In the genomic region with DNA sequence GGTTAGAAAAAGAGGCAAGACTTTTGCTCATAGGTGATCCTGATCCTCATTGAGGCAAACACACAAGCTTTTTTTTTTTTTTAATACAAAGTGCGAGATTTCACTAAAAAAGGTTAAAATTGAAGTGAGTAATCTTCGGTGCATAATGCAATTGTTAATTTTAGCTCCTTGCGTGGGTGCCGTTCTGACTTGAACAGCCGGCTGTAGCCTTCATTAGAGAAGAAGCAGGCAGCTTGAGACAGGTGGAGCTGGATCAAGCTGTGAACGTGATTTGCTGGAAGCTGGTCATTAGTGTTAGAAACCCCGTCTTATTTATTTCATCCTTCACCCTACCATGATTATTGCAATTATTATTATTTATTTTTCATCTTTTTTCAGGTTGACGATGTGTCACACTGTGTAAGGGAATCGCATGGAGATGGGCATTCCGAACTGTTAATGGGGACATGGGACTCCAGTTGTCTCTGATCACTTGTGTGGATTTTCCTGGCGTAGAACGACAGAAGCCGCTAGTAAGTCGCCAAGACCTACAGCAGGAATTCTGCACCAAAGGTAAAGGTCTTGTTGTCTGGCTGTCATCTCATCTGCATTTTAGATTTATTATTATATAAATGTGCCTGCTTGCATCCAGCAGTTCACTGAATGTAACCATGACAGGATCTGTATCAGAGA, we compare ENCODE assay signal across 14 cellular contexts. TPM values are rescaled to one million over a fixed set of nuclear protein-coding genes. Genes with fewer than 3 reads are reported as not detected.
"Had no signal": no experiment of that assay in that cellular context is flagged by ENCODE, and none has a peak within 500 bp of the region (broad histone marks: within the 10 kb centered on the region; RNA-seq: fewer than 3 reads in every experiment).

No MANE protein-coding gene starts in this region.

- H3K27ac ChIP-seq: right lobe of liver had no signal

- H3K9me3 ChIP-seq: right lobe of liver had no signal

- DNase-seq: activated CD4-positive, alpha-beta T cell treated with anti-CD3 and anti-CD28 coated beads, Interleukin-2, amount 10 ng/mL, durations not matched to agents 24 days and 14 days; activated naive CD4-positive, alpha-beta T cell treated with anti-CD3 and anti-CD28 coated beads for 36 hours; central memory CD4-positive, alpha-beta T cell; left cardiac atrium; natural killer cell; right lobe of liver; stimulated activated CD4-positive, alpha-beta T cell treated with anti-CD3 and anti-CD28 coated beads, Interleukin-4, amount 100 ng/mL, for 1 hour; stimulated activated CD8-positive, alpha-beta memory T cell treated with anti-CD3 and anti-CD28 coated beads, Interleukin-4, amount 100 ng/mL, for 48 hours; stimulated activated naive CD8-positive, alpha-beta T cell treated with anti-CD3 and anti-CD28 coated beads, Interleukin-15, Interleukin-2, amounts not matched to agents 100 U/mL and 50 U/mL, for 24 hours had no signal

- H3K27me3 ChIP-seq: right lobe of liver had no signal

- H3K4me3 ChIP-seq: right lobe of liver had no signal

- H3K36me3 ChIP-seq: right lobe of liver had no signal

- ATAC-seq: left cardiac atrium; natural killer cell; right lobe of liver; stimulated activated naive CD8-positive, alpha-beta T cell treated with anti-CD3 and anti-CD28 coated beads, Interleukin-15, Interleukin-2, amounts not matched to agents 100 U/mL and 50 U/mL, for 24 hours; WTC11 had no signal

RNA-seq across cellular contexts. Expression of a gene that starts 40.2 kb away (rescaled TPM):
- total RNA-seq: activated CD4-positive, alpha-beta T cell treated with anti-CD3 and anti-CD28 coated beads, Interleukin-2, amount 10 ng/mL, durations not matched to agents 24 days and 14 days; activated naive CD4-positive, alpha-beta T cell treated with anti-CD3 and anti-CD28 coated beads for 36 hours; epithelial cell of proximal tubule; left cardiac atrium; lung microvascular endothelial cell; natural killer cell; progenitor cell of endocrine pancreas; T-helper 1 cell treated with Interleukin-12 subunit alpha and Interleukin-12 subunit beta and Interleukin-4 antibody, amounts not matched to agents 30 ng/mL and 1 ng/mL, for 36 hours; WTC11 had no signal
